10 cellular contexts compared by ENCODE assay signal in genomic region chr1:247357781-247358211, GRCh38. TPM values are rescaled to one million over a fixed set of nuclear protein-coding genes. Genes with fewer than 3 reads are reported as not detected.
A peak's percentile ranks its signal among the peaks of the same experiment; 100 is the strongest.
DNase-seq lines count a peak whose midpoint lies in the region; ATAC-seq and TF ChIP-seq lines count a peak whose summit lies in the region.
"Had no signal": no experiment of that assay in that cellular context is flagged by ENCODE, and none has a peak within 500 bp of the region (broad histone marks: within the 10 kb centered on the region; RNA-seq: fewer than 3 reads in every experiment).

No MANE protein-coding gene starts in this region.

- H3K4me3 ChIP-seq in right atrium auricular region (no peak overlapping the region), stomach (no peak overlapping the region), body of pancreas (no peak overlapping the region)
- H3K4me3 ChIP-seq: lower lobe of right lung, tibial nerve had no signal

- H3K9me3 ChIP-seq in right atrium auricular region (no peaks in the 10 kb centered on the region), stomach (peaks cover 0 to 2% (median 0%) of the 10 kb centered on the region in 4 donors), body of pancreas (no peaks in the 10 kb centered on the region)
- H3K9me3 ChIP-seq: lower lobe of right lung, tibial nerve had no signal

- ATAC-seq in GM19468 (IDR thresholded peaks at IDR 0.05; ENCODE audit: extremely low read depth, unreplicated experiment) (peak; percentile 65), HG03432 (IDR thresholded peaks at IDR 0.05; ENCODE audit: unreplicated experiment) (peak; percentile 95), body of pancreas (no peak)

- H3K36me3 ChIP-seq in right atrium auricular region (no peaks in the 10 kb centered on the region), stomach (no peaks in the 10 kb centered on the region), body of pancreas (replicated peaks in 1 of 2; ENCODE audit: insufficient read depth in 1 of 2, low read depth in 2 of 2) (no peaks in the 10 kb centered on the region)
- H3K36me3 ChIP-seq: lower lobe of right lung, tibial nerve had no signal

- TF ChIP-seq POLR2A in stomach (IDR thresholded peaks at IDR 0.05) (no peak), body of pancreas (IDR thresholded peaks at IDR 0.05) (no peak)

- TF ChIP-seq CTCF in right atrium auricular region (IDR thresholded peaks at IDR 0.05): no peak
- no peak for TF ChIP-seq CTCF in stomach (IDR thresholded peaks at IDR 0.05)
- TF ChIP-seq CTCF in body of pancreas (IDR thresholded peaks at IDR 0.05): no peak

- TF ChIP-seq EP300 in stomach (IDR thresholded peaks at IDR 0.05): no peak

- peak; percentile 41 for DNase-seq in DMS79 treated with DMSO at 0.1 percent for 48 hours (lab: John Stamatoyannopoulos, UW)
- DNase-seq in right atrium auricular region (ENCODE audit: low spot score): peak; percentile 66
- no peak for DNase-seq in stomach
- no peak for DNase-seq in body of pancreas
- DNase-seq in OCI-M1 (lab: John Stamatoyannopoulos, UW): no peak
- DNase-seq in NCI-H187 (lab: John Stamatoyannopoulos, UW): no peak
- DNase-seq: lower lobe of right lung had no signal

- 52 to 63% (median 54%) methylated on average over 6 of the region's 6 CpGs for WGBS in stomach, 5 donors
- WGBS in body of pancreas, 2 donors: 36 to 39% methylated on average over 6 of the region's 6 CpGs

- peaks cover 0 to 19% of the 10 kb centered on the region in 2 donors for H3K4me1 ChIP-seq in right atrium auricular region
- H3K4me1 ChIP-seq in stomach: peaks cover 6 to 10% (median 7%) of the 10 kb centered on the region in 4 donors
- H3K4me1 ChIP-seq in body of pancreas: no peaks in the 10 kb centered on the region

- H3K27ac ChIP-seq in right atrium auricular region: peak overlapping the region in 1 of 2 donors; percentile 21
- peak overlapping the region in 1 of 5 donors; percentile 31 for H3K27ac ChIP-seq in stomach
- H3K27ac ChIP-seq in body of pancreas: no peak overlapping the region
- H3K27ac ChIP-seq: lower lobe of right lung had no signal

- intact Hi-C loops in stomach (cut with DNase I; ENCODE audit: low total_unique reads) (no loop called here), body of pancreas (cut with DNase I) (no loop called here)

- no peaks in the 10 kb centered on the region for H3K27me3 ChIP-seq in right atrium auricular region
- H3K27me3 ChIP-seq in stomach: peaks cover 0 to 27% (median 0%) of the 10 kb centered on the region in 3 donors
- H3K27me3 ChIP-seq in body of pancreas: no peaks in the 10 kb centered on the region
- H3K27me3 ChIP-seq: tibial nerve had no signal

RNA-seq across cellular contexts. Expression of gene ZNF496, which starts 26.1 kb away (rescaled TPM):
- 10 to 100 TPM; 19.4 to 32.6 TPM for total RNA-seq in right atrium auricular region
- 10 to 100 TPM in 4 of 5 donors, 1 to 10 TPM in 1; 7.6 to 25.8 (median 14.5) TPM for total RNA-seq in stomach
- 1 to 10 TPM; 5.8 to 9.8 (median 8.7) TPM for polyA plus RNA-seq in stomach
- total RNA-seq in body of pancreas: 10 to 100 TPM; 30.0 to 53.4 TPM

RNA-seq across cellular contexts. Expression of gene NLRP3, which starts 58.2 kb away (rescaled TPM):
- 1 to 10 TPM; 1.0 to 1.3 TPM for total RNA-seq in right atrium auricular region
- 1 to 10 TPM in 3 of 5 donors, under 1 TPM in 1, not detected in 1; under 0.01 to 5.5 (median 3.5) TPM for total RNA-seq in stomach
- 1 to 10 TPM in 1 of 3 donors, under 1 TPM in 2; 0.20 to 2.3 (median 0.61) TPM for polyA plus RNA-seq in stomach
- 1 to 10 TPM in 1 of 2 donors, under 1 TPM in 1; 0.26 to 1.6 TPM for total RNA-seq in body of pancreas

Comparison
In these comparisons a context has a peak if more than half of its experiments do, and no peak if none do; other contexts are left out.
1. DNase-seq: peak in DMS79 treated with DMSO at 0.1 percent for 48 hours (single experiment) and right atrium auricular region (single experiment); none in stomach (single experiment), body of pancreas (0 of 4), OCI-M1 (single experiment) and NCI-H187 (0 of 2).